In genomic region chr1:8352886-8353285, GRCh38 we compare ENCODE assay signal across 11 cellular contexts. TPM values are rescaled to one million over a fixed set of nuclear protein-coding genes. Genes with fewer than 3 reads are reported as not detected.
DNase-seq lines count a peak whose midpoint lies in the region; TF ChIP-seq lines count a peak whose summit lies in the region.
"Had no signal": no experiment of that assay in that cellular context is flagged by ENCODE, and none has a peak within 500 bp of the region (broad histone marks: within the 10 kb centered on the region; RNA-seq: fewer than 3 reads in every experiment).

No MANE protein-coding gene starts in this region.

- no peaks in the 10 kb centered on the region for H3K9me3 Mint-ChIP-seq in mesothelial cell of epicardium
- H3K9me3 Mint-ChIP-seq: memory B cell had no signal

- H3K27ac ChIP-seq in SK-N-MC (peak overlapping the region; percentile 46), cingulate gyrus (ENCODE audit: low read depth, low read length) (peak overlapping the region; percentile 34), subcutaneous abdominal adipose tissue (ENCODE audit: low read depth, low read length) (peak overlapping the region; percentile 86)
- H3K27ac ChIP-seq: epithelial cell of prostate had no signal

- H3K4me1 Mint-ChIP-seq in mesothelial cell of epicardium: peaks cover 5% of the 10 kb centered on the region

- no peaks in the 10 kb centered on the region for H3K27me3 Mint-ChIP-seq in mesothelial cell of epicardium (ENCODE audit: low read depth)

- peak overlapping the region; percentile 78 for H3K27ac Mint-ChIP-seq in mesothelial cell of epicardium
- H3K27ac Mint-ChIP-seq: memory B cell had no signal

- no peak overlapping the region for H3K4me3 ChIP-seq in SK-N-MC
- peak overlapping the region in 1 of 5 donors; percentile 13 for H3K4me3 ChIP-seq in subcutaneous abdominal adipose tissue (ENCODE audit: low read depth in 1 of 5, low read length in 5 of 5)

- no peak for TF ChIP-seq CTCF in mesothelial cell of epicardium (IDR thresholded peaks at IDR 0.05; ENCODE audit: unreplicated experiment)

- H3K9me3 ChIP-seq in SK-N-MC (ENCODE audit: low read depth, low read length) (no peaks in the 10 kb centered on the region), subcutaneous abdominal adipose tissue (ENCODE audit: control insufficient read depth in 5 of 5, low read length in 5 of 5) (no peaks in the 10 kb centered on the region)

- H3K4me1 ChIP-seq in subcutaneous abdominal adipose tissue (ENCODE audit: control insufficient read depth in 5 of 5, insufficient read depth in 5 of 5, low read length in 5 of 5): peaks cover 5 to 52% (median 42%) of the 10 kb centered on the region in 5 donors

- H3K27me3 ChIP-seq in subcutaneous abdominal adipose tissue (ENCODE audit: control insufficient read depth in 5 of 5, insufficient read depth in 4 of 5, low read length in 5 of 5): no peaks in the 10 kb centered on the region

- DNase-seq in SK-N-MC (ENCODE audit: low read depth, low spot score): no peak
- no peak for DNase-seq in mesothelial cell of epicardium (ENCODE audit: low spot score in 2 of 2, unreplicated experiment in 2 of 2)
- DNase-seq in NCI-H526 (lab: John Stamatoyannopoulos, UW): no peak
- no peak for DNase-seq in stimulated activated CD4-positive, alpha-beta T cell treated with anti-CD3 and anti-CD28 coated beads, Interleukin-4, amount 100 ng/mL, for 4 hours
- no peak for DNase-seq in NCI-H524 (lab: John Stamatoyannopoulos, UW)
- DNase-seq: stimulated activated CD4-positive, alpha-beta T cell treated with anti-CD3 and anti-CD28 coated beads, Interleukin-4, amount 100 ng/mL, for 1 hour; stimulated activated naive CD4-positive, alpha-beta T cell had no signal

- H3K4me3 Mint-ChIP-seq in mesothelial cell of epicardium: no peak overlapping the region
- H3K4me3 Mint-ChIP-seq: memory B cell had no signal

- H3K36me3 ChIP-seq in SK-N-MC (ENCODE audit: insufficient read depth, low read length) (peaks cover 34% of the 10 kb centered on the region), subcutaneous abdominal adipose tissue (ENCODE audit: control insufficient read depth in 5 of 5, insufficient read depth in 5 of 5, low read length in 5 of 5) (peaks cover 0 to 48% (median 45%) of the 10 kb centered on the region in 5 donors)

- peaks cover 32% of the 10 kb centered on the region for H3K36me3 Mint-ChIP-seq in mesothelial cell of epicardium

- no peak overlapping the region for H3K9ac ChIP-seq in SK-N-MC (ENCODE audit: insufficient read length)
- peak overlapping the region in 2 of 5 donors; percentile 45 to 58 for H3K9ac ChIP-seq in subcutaneous abdominal adipose tissue (ENCODE audit: low read length in 5 of 5)

RNA-seq across cellular contexts. Expression of gene SLC45A1, which starts 35.0 kb away (rescaled TPM):
- 4.1 to 4.9 TPM (median 4.9 TPM) in 3 replicates for total RNA-seq in mesothelial cell of epicardium

Comparison
In these comparisons a context has a peak if more than half of its experiments do, and no peak if none do; other contexts are left out.
1. H3K27ac ChIP-seq: peak in every context shown above with its lines; median percentile 86 in subcutaneous abdominal adipose tissue; 46 in SK-N-MC; 34 in cingulate gyrus.